In genomic region chr9:100581081-100581480, GRCh38 we compare ENCODE assay signal across 19 cellular contexts. TPM values are rescaled to one million over a fixed set of nuclear protein-coding genes. Genes with fewer than 3 reads are reported as not detected.
DNase-seq lines count a peak whose midpoint lies in the region; ATAC-seq, FAIRE-seq and TF ChIP-seq lines count a peak whose summit lies in the region.
"Had no signal": no experiment of that assay in that cellular context is flagged by ENCODE, and none has a peak within 500 bp of the region (broad histone marks: within the 10 kb centered on the region; RNA-seq: fewer than 3 reads in every experiment).

No MANE protein-coding gene starts in this region.

- H3K9me1 ChIP-seq in IMR-90 (ENCODE audit: insufficient read depth, low read length): peaks cover 12% of the 10 kb centered on the region; the same call in 1 of the 2 replicates

- in situ Hi-C loops in IMR-90 (cut with MboI; ENCODE audit: low sequenced_read_pairs): loop anchor here (10.0 to 25.0 kb wide), 4 partner anchors 126 to 1394 kb away; no protein-coding TSS in a partner anchor

- TF ChIP-seq CTCF in IMR-90 (conservative IDR thresholded peaks at IDR 0.05; ENCODE audit: low read depth, low read length): no peak
- no peak for TF ChIP-seq CTCF in psoas muscle (IDR thresholded peaks at IDR 0.05)
- no peak for TF ChIP-seq CTCF in PC-3 (conservative IDR thresholded peaks at IDR 0.05; ENCODE audit: low read depth, low read length)

- no peaks in the 10 kb centered on the region for H3K27me3 ChIP-seq in IMR-90 (ENCODE audit: control insufficient read depth, insufficient read depth, low read length)
- no peaks in the 10 kb centered on the region for H3K27me3 ChIP-seq in SJCRH30
- no peaks in the 10 kb centered on the region for H3K27me3 ChIP-seq in right cardiac atrium (ENCODE audit: control insufficient read depth, insufficient read depth)
- no peaks in the 10 kb centered on the region for H3K27me3 ChIP-seq in psoas muscle (ENCODE audit: insufficient read depth in 3 of 3, low read length in 2 of 3)
- H3K27me3 ChIP-seq in small intestine (ENCODE audit: control insufficient read depth in 2 of 2, insufficient read depth in 2 of 2, low read length in 2 of 2): no peaks in the 10 kb centered on the region
- no peaks in the 10 kb centered on the region for H3K27me3 ChIP-seq in PC-3 (ENCODE audit: low read length)
- H3K27me3 ChIP-seq: BE2C had no signal

- TF ChIP-seq RAD21 in IMR-90 (IDR thresholded peaks at IDR 0.05; ENCODE audit: low read length): no peak

- H3K56ac ChIP-seq in IMR-90 (ENCODE audit: extremely low read depth, insufficient read depth, low read length): no peak overlapping the region

- CTCF ChIA-PET in IMR-90 (lab: Yijun Ruan, JAX) (no interaction called here), PC-3 (lab: Charles Lee) (no interaction called here)

- no peak overlapping the region for H2BK120ac ChIP-seq in IMR-90 (ENCODE audit: low read depth, low read length)

- 0 out of 2 replicates have a peak overlapping the region, but pooled peaks have one; percentile 40 for H2AK5ac ChIP-seq in IMR-90 (ENCODE audit: low read depth, low read length)

- no peak overlapping the region for H4K5ac ChIP-seq in IMR-90 (ENCODE audit: low read depth, low read length)

- no peaks in the 10 kb centered on the region for H3F3A ChIP-seq in PC-3 (ENCODE audit: low read length, unreplicated experiment)

- dilution Hi-C loops in IMR-90 (cut with HindIII; ENCODE audit: low sequenced_read_pairs, unreplicated experiment): no loop called here

- TF ChIP-seq POLR2A in IMR-90 (IDR thresholded peaks at IDR 0.05; ENCODE audit: low read depth, low read length): no peak

- no peak for FAIRE-seq in small intestine (lab: Jason Lieb, UNC)
- FAIRE-seq: A204.1, GM12878, GM18507, HepG2, HTR-8/SVneo had no signal

- no TSS peak for BruUV-seq in IMR-90 (replicated peaks; lab: Mats Ljungman, UMichigan)
- no TSS peak for BruUV-seq in PC-3 (replicated peaks; lab: Mats Ljungman, UMichigan)

- H3K18ac ChIP-seq in IMR-90 (ENCODE audit: low read depth, low read length): no peak overlapping the region

- H3K36me3 ChIP-seq in IMR-90 (ENCODE audit: control insufficient read depth, insufficient read depth, low read length) (no peaks in the 10 kb centered on the region), SJCRH30 (peaks cover 3% of the 10 kb centered on the region), psoas muscle (ENCODE audit: insufficient read depth in 1 of 2, low read depth in 1 of 2) (peaks cover 0 to 18% of the 10 kb centered on the region in 2 donors), small intestine (ENCODE audit: control insufficient read depth in 2 of 2, insufficient read depth in 2 of 2, low read length in 2 of 2) (no peaks in the 10 kb centered on the region), PC-3 (ENCODE audit: low read depth, low read length) (no peaks in the 10 kb centered on the region)
- H3K36me3 ChIP-seq: BE2C, HAP-1 had no signal

- H3K23ac ChIP-seq in IMR-90 (ENCODE audit: low read depth, low read length): no peak overlapping the region

- H3K9me2 ChIP-seq in PC-3 (replicated peaks; ENCODE audit: low read length): no peaks in the 10 kb centered on the region

- peaks cover 7% of the 10 kb centered on the region for H3K4me1 ChIP-seq in IMR-90 (ENCODE audit: control insufficient read depth, insufficient read depth, low read length)
- peaks cover 46% of the 10 kb centered on the region for H3K4me1 ChIP-seq in SJCRH30
- H3K4me1 ChIP-seq in right cardiac atrium (ENCODE audit: control insufficient read depth, insufficient read depth, low read length): peaks cover 3% of the 10 kb centered on the region
- peaks cover 30% of the 10 kb centered on the region for H3K4me1 ChIP-seq in psoas muscle
- H3K4me1 ChIP-seq in small intestine (ENCODE audit: control insufficient read depth in 2 of 2, insufficient read depth in 1 of 2, low read depth in 1 of 2, low read length in 1 of 2): no peaks in the 10 kb centered on the region
- H3K4me1 ChIP-seq in PC-3 (ENCODE audit: insufficient read depth, low read length): peaks cover 7% of the 10 kb centered on the region
- H3K4me1 ChIP-seq: BE2C, HAP-1 had no signal

- H3K79me1 ChIP-seq in IMR-90 (ENCODE audit: low read depth in 1 of 2, low read length in 2 of 2): peaks cover 4 to 7% of the 10 kb centered on the region in 2 experiments; a peak in 3 of 4 replicates

- H3K4me3 ChIP-seq in IMR-90 (ENCODE audit: insufficient read depth, low read depth, low read length) (no peak overlapping the region), SJCRH30 (no peak overlapping the region), right cardiac atrium (ENCODE audit: low read length) (peak overlapping the region; percentile 46), psoas muscle (peak overlapping the region; percentile 68), small intestine (ENCODE audit: low read depth in 1 of 2, low read length in 2 of 2) (no peak overlapping the region), PC-3 (ENCODE audit: low read length) (no peak overlapping the region)
- H3K4me3 ChIP-seq: GM12878, HAP-1 had no signal

- no peak overlapping the region for H3K14ac ChIP-seq in IMR-90 (replicated peaks; ENCODE audit: low read depth, low read length)

- no peak overlapping the region for H4K91ac ChIP-seq in IMR-90 (ENCODE audit: insufficient read depth, low read depth, low read length)

- H4K20me1 ChIP-seq in IMR-90 (ENCODE audit: insufficient read depth, low read length) (no peaks in the 10 kb centered on the region), PC-3 (ENCODE audit: low read length) (no peaks in the 10 kb centered on the region)

- H3K79me2 ChIP-seq in PC-3 (ENCODE audit: low read length): no peaks in the 10 kb centered on the region

- no peak overlapping the region; the same call in 2 of the 3 replicates for H2BK15ac ChIP-seq in IMR-90 (ENCODE audit: low read depth, low read length)

- H2BK5ac ChIP-seq in IMR-90 (ENCODE audit: low read depth, low read length, poor library complexity, severe bottlenecking): no peak overlapping the region

- H2BK20ac ChIP-seq in IMR-90 (ENCODE audit: low read depth, low read length): no peak overlapping the region

- no peak overlapping the region for H2AK9ac ChIP-seq in IMR-90 (replicated peaks; ENCODE audit: low read depth, low read length, poor library complexity)

- POLR2A ChIA-PET in IMR-90 (lab: Charles Lee; ENCODE audit: unreplicated experiment): no interaction called here
- POLR2A ChIA-PET in PC-3 (lab: Charles Lee; ENCODE audit: unreplicated experiment): no interaction called here

- H2AFZ ChIP-seq in IMR-90 (replicated peaks; ENCODE audit: low read length, poor library complexity) (no peak overlapping the region), PC-3 (ENCODE audit: low read length) (no peak overlapping the region)

- H3K4me2 ChIP-seq in IMR-90 (ENCODE audit: low read depth, low read length) (no peak overlapping the region), PC-3 (ENCODE audit: low read length) (no peak overlapping the region)

- ATAC-seq in IMR-90 (ENCODE audit: low read depth) (no peak), right cardiac atrium (peak; percentile 32 to 35), psoas muscle (peak in 2 of 4 donors; percentile 18 to 33), PC-3 (no peak)
- ATAC-seq: GM12878, HepG2 had no signal

- H3K9ac ChIP-seq in IMR-90 (ENCODE audit: low read depth, low read length): no peak overlapping the region
- no peak overlapping the region for H3K9ac ChIP-seq in PC-3 (ENCODE audit: low read length)

- H3K9me3 ChIP-seq in IMR-90 (ENCODE audit: control insufficient read depth, insufficient read depth, low read length) (no peaks in the 10 kb centered on the region), SJCRH30 (replicated peaks) (no peaks in the 10 kb centered on the region), right cardiac atrium (ENCODE audit: control insufficient read depth, low read length) (no peaks in the 10 kb centered on the region), psoas muscle (no peaks in the 10 kb centered on the region), small intestine (ENCODE audit: control insufficient read depth, low read depth) (no peaks in the 10 kb centered on the region), PC-3 (ENCODE audit: low read length) (no peaks in the 10 kb centered on the region)
- H3K9me3 ChIP-seq: BE2C, HAP-1 had no signal

- no CpG with 5 or more reads among the region's 7 CpGs for WGBS in IMR-90 (ENCODE audit: extremely low coverage in 2 of 2, insufficient read length in 1 of 2), 2 experiments
- WGBS in right cardiac atrium: 77% methylated on average over 7 of the region's 7 CpGs
- WGBS in psoas muscle, 3 donors: 30 to 58% (median 39%) methylated on average over 7 of the region's 7 CpGs
- 87 to 92% (median 92%) methylated on average over 7 of the region's 7 CpGs for WGBS in small intestine, 3 donors

- no peak overlapping the region for H3K27ac ChIP-seq in IMR-90 (ENCODE audit: insufficient read depth, low read length)
- H3K27ac ChIP-seq in SJCRH30: peak overlapping the region; percentile 15; the same call in 1 of the 2 replicates
- peak overlapping the region; percentile 78 for H3K27ac ChIP-seq in right cardiac atrium (ENCODE audit: low read length)
- peak overlapping the region; percentile 88 for H3K27ac ChIP-seq in psoas muscle
- no peak overlapping the region for H3K27ac ChIP-seq in small intestine (ENCODE audit: low read depth in 1 of 2, low read length in 1 of 2)
- H3K27ac ChIP-seq in PC-3 (ENCODE audit: low read length): no peak overlapping the region
- H3K27ac ChIP-seq: C4-2B had no signal

- no peak overlapping the region for H3K4ac ChIP-seq in IMR-90 (ENCODE audit: low read depth, low read length)

- DNase-seq in IMR-90 (no peak), SJCRH30 (no peak), right cardiac atrium (peak in 1 of 3 donors; percentile 49), psoas muscle (no peak), small intestine (no peak), T-helper 9 cell (no peak), PC-3 (no peak)
- DNase-seq in central memory CD4-positive, alpha-beta T cell: no peak
- DNase-seq: BE2C; CD4-positive, alpha-beta memory T cell; DMS79; GOT3 had no signal

- no peak overlapping the region for H4K8ac ChIP-seq in IMR-90 (ENCODE audit: low read depth in 2 of 2, low read length in 2 of 2)

- intact Hi-C loops in IMR-90 (cut with micrococcal nuclease): no loop called here
- intact Hi-C loops in right cardiac atrium (cut with DNase I): loop anchor here in 1 of 4 donors (10.0 kb wide), 1 partner anchor 76 kb away; no protein-coding TSS in a partner anchor
- intact Hi-C loops in psoas muscle (cut with DNase I): loop anchor here in 1 of 2 donors (10.0 kb wide), 1 partner anchor 556 kb away; no protein-coding TSS in a partner anchor
- intact Hi-C loops in PC-3 (cut with micrococcal nuclease): no loop called here

RNA-seq across cellular contexts. Expression of gene CAVIN4, which starts 3.2 kb away (rescaled TPM):
- total RNA-seq in IMR-90 (2012; rRNA removed) (2.2 and 4.2 TPM in 2 replicates), right cardiac atrium (10 to 100 TPM; 22.7 to 60.2 (median 48.0) TPM), psoas muscle (100 to 1,000 TPM in 1 of 4 donors, 10 to 100 TPM in 3; 68.6 to 230 (median 86.9) TPM), PC-3 (2014; rRNA removed) (0.95 and 1.0 TPM in 2 replicates)
- polyA plus RNA-seq in IMR-90 (2012; rRNA removed) (2.3 and 2.6 TPM in 2 replicates), right cardiac atrium (14.9 TPM), psoas muscle (10 to 100 TPM in 2 of 3 donors, 1 to 10 TPM in 1; 3.5 to 59.2 (median 25.6) TPM), small intestine (under 1 TPM in 1 of 3 donors, not detected in 2; 0.10 TPM)
- polyA plus RNA-seq in IMR-90 (2012; cell fraction: cytosol; rRNA removed): 0.29 and 0.53 TPM in 2 replicates
- 0.54 and 2.8 TPM in 2 replicates for polyA plus RNA-seq in IMR-90 (2012; cell fraction: nucleus; rRNA removed; ENCODE audit: low replicate concordance)
- 5.4 and 7.1 TPM in 2 replicates for total RNA-seq in SJCRH30 (2014; rRNA removed; shearing (Covaris generic))
- polyA plus RNA-seq: CD4-positive, alpha-beta memory T cell had no signal

Comparison
In these comparisons a context has a peak if more than half of its experiments do, and no peak if none do; other contexts are left out.
1. ATAC-seq: peak in right cardiac atrium (2 of 2); none in IMR-90 (single experiment) and PC-3 (single experiment).
2. H3K27ac ChIP-seq: peak in SJCRH30 (single experiment), right cardiac atrium (single experiment) and psoas muscle (single experiment); none in IMR-90 (single experiment), small intestine (0 of 2) and PC-3 (single experiment).
3. H3K4me3 ChIP-seq: peak in right cardiac atrium (single experiment) and psoas muscle (single experiment); none in IMR-90 (single experiment), SJCRH30 (single experiment), small intestine (0 of 2) and PC-3 (single experiment).